In the genomic region with DNA sequence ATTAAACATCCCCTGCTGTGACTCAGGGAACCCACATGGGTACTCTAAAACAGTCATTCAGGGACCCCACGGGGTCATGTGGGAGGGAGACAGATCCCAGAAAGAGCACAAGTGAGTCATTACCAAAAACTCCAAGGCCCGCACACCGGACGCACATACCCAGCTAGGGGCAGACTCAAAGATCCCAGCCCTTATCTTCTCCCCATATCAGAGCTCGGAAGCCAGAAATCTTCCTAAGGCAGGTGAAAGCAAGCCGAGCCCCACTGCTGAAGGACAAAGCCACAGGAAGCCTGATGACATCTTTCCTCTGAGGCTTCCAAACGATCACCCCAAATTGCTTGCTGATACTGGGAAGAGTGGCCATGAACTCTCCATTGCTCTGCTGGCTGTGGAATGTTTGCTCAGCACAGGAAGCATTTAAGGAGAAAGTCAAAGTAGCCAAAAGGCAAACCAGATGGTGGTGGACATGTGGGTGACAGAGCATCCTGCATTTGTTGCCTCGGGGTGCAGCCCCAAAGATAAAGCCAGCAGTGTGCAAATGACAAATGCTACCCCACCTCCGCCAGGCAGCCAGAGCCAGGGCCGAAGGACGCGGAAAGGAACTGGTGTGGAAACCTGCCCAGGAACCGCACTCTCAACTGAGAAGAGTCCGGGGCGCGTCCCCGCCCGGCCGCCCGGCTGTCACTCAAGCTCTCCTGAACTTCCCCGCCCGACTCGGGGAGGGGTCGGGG, we compare ENCODE assay signal across 1 cellular context.
TF ChIP-seq lines count a peak whose summit lies in the region.

No MANE protein-coding gene starts in this region.

TF ChIP-seq in H1, 55 proteins besides CTCF, POLR2A, EP300 and RAD21:
- TF ChIP-seq, protein P1, sequence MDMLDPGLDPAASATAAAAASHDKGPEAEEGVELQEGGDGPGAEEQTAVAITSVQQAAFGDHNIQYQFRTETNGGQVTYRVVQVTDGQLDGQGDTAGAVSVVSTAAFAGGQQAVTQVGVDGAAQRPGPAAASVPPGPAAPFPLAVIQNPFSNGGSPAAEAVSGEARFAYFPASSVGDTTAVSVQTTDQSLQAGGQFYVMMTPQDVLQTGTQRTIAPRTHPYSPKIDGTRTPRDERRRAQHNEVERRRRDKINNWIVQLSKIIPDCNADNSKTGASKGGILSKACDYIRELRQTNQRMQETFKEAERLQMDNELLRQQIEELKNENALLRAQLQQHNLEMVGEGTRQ (IDR thresholded peaks at IDR 0.05; ENCODE audit: low read length) = no peak
- TF ChIP-seq, protein P2, sequence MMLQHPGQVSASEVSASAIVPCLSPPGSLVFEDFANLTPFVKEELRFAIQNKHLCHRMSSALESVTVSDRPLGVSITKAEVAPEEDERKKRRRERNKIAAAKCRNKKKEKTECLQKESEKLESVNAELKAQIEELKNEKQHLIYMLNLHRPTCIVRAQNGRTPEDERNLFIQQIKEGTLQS (IDR thresholded peaks at IDR 0.05; ENCODE audit: insufficient read depth, low read depth, low read length) = no peak
- peak in 1 of 2 experiments; percentile 16; a peak in 1 of 4 replicates for TF ChIP-seq SIN3A (conservative IDR thresholded peaks at IDR 0.05 in 1 of 2, IDR thresholded peaks at IDR 0.05 in 1 of 2; ENCODE audit: low read depth in 1 of 2, low read length in 2 of 2)
- no peak for TF ChIP-seq SP1 (IDR thresholded peaks at IDR 0.05; ENCODE audit: low read depth, low read length)
- no peak for TF ChIP-seq RBBP5 (IDR thresholded peaks at IDR 0.05; ENCODE audit: borderline replicate concordance, low read depth, low read length)
- no peak for TF ChIP-seq BCL11A (IDR thresholded peaks at IDR 0.05; ENCODE audit: low read depth in 2 of 2, low read length in 2 of 2)
- no peak for TF ChIP-seq CTBP2 (IDR thresholded peaks at IDR 0.05; ENCODE audit: borderline replicate concordance, insufficient read depth, insufficient read length, low read length)
- 0 out of 2 replicates have a peak, but pooled peaks have one; percentile 27 for TF ChIP-seq TBP (IDR thresholded peaks at IDR 0.05; ENCODE audit: low read depth, low read length)
- TF ChIP-seq GTF2F1 (IDR thresholded peaks at IDR 0.05; ENCODE audit: borderline replicate concordance, low read depth, low read length) = no peak
- no peak for TF ChIP-seq SIX5 (IDR thresholded peaks at IDR 0.05; ENCODE audit: low read depth, low read length)
- no peak for TF ChIP-seq SP2 (IDR thresholded peaks at IDR 0.05; ENCODE audit: low read length)
- TF ChIP-seq TAF7 (optimal IDR thresholded peaks at IDR 0.05; ENCODE audit: borderline replicate concordance, low read depth, low read length) = no peak
- TF ChIP-seq SUZ12 (IDR thresholded peaks at IDR 0.05; ENCODE audit: low read length) = no peak
- peak; percentile 18 for TF ChIP-seq KDM4A (IDR thresholded peaks at IDR 0.05; ENCODE audit: low read depth, low read length, severe bottlenecking)
- no peak for TF ChIP-seq JUN (IDR thresholded peaks at IDR 0.05; ENCODE audit: low read depth, low read length)
- TF ChIP-seq CBX8 (IDR thresholded peaks at IDR 0.05; ENCODE audit: borderline replicate concordance, low read depth, low read length) = no peak
- TF ChIP-seq SIRT6 (IDR thresholded peaks at IDR 0.05; ENCODE audit: low read length) = no peak
- TF ChIP-seq BACH1 (IDR thresholded peaks at IDR 0.05; ENCODE audit: low read length) = no peak
- no peak for TF ChIP-seq EZH2 (IDR thresholded peaks at IDR 0.05; ENCODE audit: low read depth, low read length, severe bottlenecking)
- TF ChIP-seq, protein P3, sequence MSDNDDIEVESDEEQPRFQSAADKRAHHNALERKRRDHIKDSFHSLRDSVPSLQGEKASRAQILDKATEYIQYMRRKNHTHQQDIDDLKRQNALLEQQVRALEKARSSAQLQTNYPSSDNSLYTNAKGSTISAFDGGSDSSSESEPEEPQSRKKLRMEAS (IDR thresholded peaks at IDR 0.05) = no peak
- no peak for TF ChIP-seq MAFK (IDR thresholded peaks at IDR 0.05; ENCODE audit: low read depth, low read length)
- TF ChIP-seq POLR2AphosphoS5 (IDR thresholded peaks at IDR 0.05; ENCODE audit: low read depth, low read length) = no peak
- TF ChIP-seq KDM1A (IDR thresholded peaks at IDR 0.05; ENCODE audit: borderline replicate concordance, low read length) = no peak
- no peak for TF ChIP-seq GABPA (IDR thresholded peaks at IDR 0.05; ENCODE audit: borderline replicate concordance, insufficient read depth, low read length)
- TF ChIP-seq CREB1 (IDR thresholded peaks at IDR 0.05) = no peak
- no peak for TF ChIP-seq ZNF274 (IDR thresholded peaks at IDR 0.05; ENCODE audit: borderline replicate concordance, extremely low read depth, low read length)
- TF ChIP-seq PHF8 (conservative IDR thresholded peaks at IDR 0.05; ENCODE audit: low read depth, low read length) = no peak
